Comparison of ENCODE assay signal across 8 cellular contexts in genomic region chr22:32411829-32412592, GRCh38. TPM values are rescaled to one million over a fixed set of nuclear protein-coding genes. Genes with fewer than 3 reads are reported as not detected.
A peak's percentile ranks its signal among the peaks of the same experiment; 100 is the strongest.
DNase-seq lines count a peak whose midpoint lies in the region; ATAC-seq, FAIRE-seq and TF ChIP-seq lines count a peak whose summit lies in the region.

Gene RTCB (minus strand): TSS chr22:32412247. CDS start chr22:32412156, 91 bp downstream.

- no peaks in the 10 kb centered on the region for H3K27me3 ChIP-seq in spleen (replicated peaks in 1 of 7)

- H3K9me3 ChIP-seq in spleen, result no peaks in the 10 kb centered on the region

- no peak for TF ChIP-seq CTCF in spleen (IDR thresholded peaks at IDR 0.05 in 8 of 11, conservative IDR thresholded peaks at IDR 0.05 in 3 of 11)

- TF ChIP-seq POLR2A in GM15510 (IDR thresholded peaks at IDR 0.05; ENCODE audit: borderline replicate concordance, extremely low read depth, insufficient read length) (peak; percentile 71), spleen (IDR thresholded peaks at IDR 0.05) (peak in 1 of 3 donors; percentile 24)

- intact Hi-C loops in spleen (cut with DNase I; ENCODE audit: low total_unique reads), result no loop called here

- peak; percentile 64 for DNase-seq in NCI-H510A (lab: John Stamatoyannopoulos, UW)
- peak; percentile 90 to 92 for DNase-seq in activated CD4-positive, alpha-beta T cell treated with anti-CD3 and anti-CD28 coated beads for 24 hours (ENCODE audit: low read depth in 2 of 2)
- DNase-seq in cerebellum (ENCODE audit: low spot score), result peak; percentile 85
- DNase-seq in spleen, result peak; percentile 95

- WGBS in spleen, 5 donors, result 2 to 4% (median 2%) methylated on average over 38 to 40 of the region's 40 CpGs

- ATAC-seq in HG03097 (IDR thresholded peaks at IDR 0.05; ENCODE audit: low FRiP score, unreplicated experiment) (peak; percentile 68), GM19455 (IDR thresholded peaks at IDR 0.05; ENCODE audit: unreplicated experiment) (no peak)

- peak within 1 kb of the TSS in 7 of 8 donors; percentile 59 to 88 (median 81) for H3K27ac ChIP-seq in spleen

- peak within 1 kb of the TSS; percentile 56 to 99 (median 91) for H3K4me3 ChIP-seq in spleen

- H3K4me1 ChIP-seq in spleen, result peaks cover 16 to 58% (median 52%) of the 10 kb centered on the region in 6 donors

- peak; percentile 91 for FAIRE-seq in islet of Langerhans (lab: Jason Lieb, UNC)

- peaks cover 0 to 27% (median 15%) of the 10 kb centered on the region in 6 donors for H3K36me3 ChIP-seq in spleen

RNA-seq across cellular contexts. Expression of gene RTCB, which starts in this region (rescaled TPM):
- total RNA-seq in cerebellum, result 49.9 TPM
- 10 to 100 TPM; 58.5 to 75.9 (median 62.4) TPM for total RNA-seq in spleen
- 10 to 100 TPM; 33.8 to 54.2 (median 35.0) TPM for polyA plus RNA-seq in spleen
